Comparison of ENCODE assay signal across 8 cellular contexts in the genomic region with DNA sequence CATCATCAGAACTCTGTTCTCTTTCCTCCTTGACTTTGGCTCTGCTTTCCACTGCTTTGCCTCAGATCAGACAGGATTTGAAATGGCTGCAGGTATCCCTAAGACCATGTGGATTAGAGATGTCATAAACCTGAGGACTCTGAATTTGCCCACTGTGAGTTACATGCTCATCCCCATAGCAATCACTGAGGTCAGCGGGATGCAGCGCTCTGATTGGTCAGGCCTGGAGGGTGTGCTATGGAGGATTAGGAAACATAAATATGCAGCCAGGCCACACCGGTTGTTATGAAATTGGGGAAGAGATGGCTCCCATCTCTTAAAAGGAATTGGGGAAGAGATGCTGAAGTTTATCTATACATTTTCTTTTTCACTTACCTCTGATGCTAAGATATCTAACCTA.
DNase-seq lines count a peak whose midpoint lies in the region; ATAC-seq, FAIRE-seq and TF ChIP-seq lines count a peak whose summit lies in the region.

No MANE protein-coding gene starts in this region.

- CTCF ChIA-PET in A549 (lab: Yijun Ruan, JAX), result no interaction called here

- no peaks in the 10 kb centered on the region for H3K9me2 ChIP-seq in MM.1S (replicated peaks; ENCODE audit: insufficient read depth, low read length)

- H3K27ac ChIP-seq in A549 (no peak overlapping the region), MM.1S (ENCODE audit: low read length) (no peak overlapping the region), cardiac muscle cell (no peak overlapping the region)

- H3K4me3 ChIP-seq in A549 (no peak overlapping the region), MM.1S (ENCODE audit: low read length) (no peak overlapping the region), cardiac muscle cell (no peak overlapping the region)

- no peaks in the 10 kb centered on the region for H3K27me3 ChIP-seq in MM.1S (replicated peaks; ENCODE audit: insufficient read depth, low read length)
- no peaks in the 10 kb centered on the region for H3K27me3 ChIP-seq in cardiac muscle cell

- H3K9ac ChIP-seq in MM.1S (ENCODE audit: low read length), result no peak overlapping the region

- no peak overlapping the region for H3K4me2 ChIP-seq in A549
- no peak overlapping the region for H3K4me2 ChIP-seq in MM.1S (ENCODE audit: low read depth, low read length)

- no peak overlapping the region for H3K4me3 Mint-ChIP-seq in stimulated activated effector memory CD8-positive, alpha-beta T cell treated with anti-CD3 and anti-CD28 coated beads, Interleukin-12 subunit alpha, Interleukin-12 subunit beta, amount 100 ng/mL, for 72 hours

- no peak overlapping the region for H3K27ac Mint-ChIP-seq in stimulated activated effector memory CD8-positive, alpha-beta T cell treated with anti-CD3 and anti-CD28 coated beads, Interleukin-12 subunit alpha, Interleukin-12 subunit beta, amount 100 ng/mL, for 72 hours

- TF ChIP-seq POLR2A in A549 (IDR thresholded peaks at IDR 0.05; ENCODE audit: low read length), result no peak

- H3K9me3 ChIP-seq in A549 (no peaks in the 10 kb centered on the region), MM.1S (replicated peaks; ENCODE audit: insufficient read depth, low read length) (no peaks in the 10 kb centered on the region), cardiac muscle cell (ENCODE audit: low read depth) (no peaks in the 10 kb centered on the region)

- no peak overlapping the region for H2AFZ ChIP-seq in MM.1S (ENCODE audit: low read length)

- DNase-seq in A549 (ENCODE audit: low read depth in 1 of 2, low spot score in 1 of 2) (peak; percentile 3 to 63), MM.1S (peak; percentile 21), activated T-cell treated with anti-CD3 and anti-CD28 coated beads for 48 hours (ENCODE audit: low read depth) (peak; percentile 6), cardiac muscle cell (ENCODE audit: low read depth in 1 of 2, low spot score in 1 of 2) (peak; percentile 43 to 61), KG1 (lab: John Stamatoyannopoulos, UW) (no peak)
- peak; percentile 9 to 57 for DNase-seq in stimulated activated effector memory CD8-positive, alpha-beta T cell treated with anti-CD3 and anti-CD28 coated beads, Interleukin-12 subunit alpha, Interleukin-12 subunit beta, amount 100 ng/mL, for 72 hours (ENCODE audit: low spot score in 2 of 2)

- TF ChIP-seq RAD21 in A549 (conservative IDR thresholded peaks at IDR 0.05 in 1 of 2, IDR thresholded peaks at IDR 0.05 in 1 of 2), result no peak

- H4K20me1 ChIP-seq in MM.1S (ENCODE audit: insufficient read depth, low read length), result no peaks in the 10 kb centered on the region

- no peaks in the 10 kb centered on the region for H3K9me3 Mint-ChIP-seq in stimulated activated effector memory CD8-positive, alpha-beta T cell treated with anti-CD3 and anti-CD28 coated beads, Interleukin-12 subunit alpha, Interleukin-12 subunit beta, amount 100 ng/mL, for 72 hours

- POLR2A ChIA-PET in A549 (lab: Yijun Ruan, JAX), result no interaction called here

- no peak for TF ChIP-seq EP300 in A549 (IDR thresholded peaks at IDR 0.05)

- no peak for TF ChIP-seq CTCF in A549 (IDR thresholded peaks at IDR 0.05)
- no peak for TF ChIP-seq CTCF in MM.1S (IDR thresholded peaks at IDR 0.05; ENCODE audit: low read length)
- TF ChIP-seq CTCF in cardiac muscle cell (IDR thresholded peaks at IDR 0.05; ENCODE audit: low read depth, low read length), result no peak

- ATAC-seq in A549 (peak; percentile 86 to 99), GM18502 (IDR thresholded peaks at IDR 0.05; ENCODE audit: poor library complexity, unreplicated experiment) (peak; percentile 100), HG02588 (IDR thresholded peaks at IDR 0.05; ENCODE audit: unreplicated experiment) (peak; percentile 99)
- ATAC-seq in stimulated activated effector memory CD8-positive, alpha-beta T cell treated with anti-CD3 and anti-CD28 coated beads, Interleukin-12 subunit alpha, Interleukin-12 subunit beta, amount 100 ng/mL, for 72 hours, result peak; percentile 82

- no peaks in the 10 kb centered on the region for H3K36me3 Mint-ChIP-seq in stimulated activated effector memory CD8-positive, alpha-beta T cell treated with anti-CD3 and anti-CD28 coated beads, Interleukin-12 subunit alpha, Interleukin-12 subunit beta, amount 100 ng/mL, for 72 hours

- no peak for FAIRE-seq in A549 (lab: Jason Lieb, UNC)

- no peaks in the 10 kb centered on the region for H3F3A ChIP-seq in MM.1S (ENCODE audit: insufficient read depth, low read length)

- H3K4me1 Mint-ChIP-seq in stimulated activated effector memory CD8-positive, alpha-beta T cell treated with anti-CD3 and anti-CD28 coated beads, Interleukin-12 subunit alpha, Interleukin-12 subunit beta, amount 100 ng/mL, for 72 hours, result no peaks in the 10 kb centered on the region

- H3K79me2 ChIP-seq in MM.1S (ENCODE audit: low read length), result no peaks in the 10 kb centered on the region

- H3K36me3 ChIP-seq in MM.1S (replicated peaks; ENCODE audit: insufficient read depth, low read length), result no peaks in the 10 kb centered on the region
- no peaks in the 10 kb centered on the region for H3K36me3 ChIP-seq in cardiac muscle cell

- WGBS in A549 (ENCODE audit: missing lambda C conversion rate), result 57% methylated on average over 3 of the region's 3 CpGs

- no peaks in the 10 kb centered on the region for H3K4me1 ChIP-seq in A549
- H3K4me1 ChIP-seq in MM.1S (ENCODE audit: low read length), result no peaks in the 10 kb centered on the region
- H3K4me1 ChIP-seq in cardiac muscle cell (ENCODE audit: low read depth), result peaks cover 3% of the 10 kb centered on the region

TF ChIP-seq in A549, 52 proteins besides CTCF, POLR2A, EP300 and RAD21:
- TF ChIP-seq ESRRA (IDR thresholded peaks at IDR 0.05; ENCODE audit: borderline replicate concordance, low read length) (no peak), RFX5 (IDR thresholded peaks at IDR 0.05) (peak; percentile 97), EHF (CRISPR knock-in tag; IDR thresholded peaks at IDR 0.05) (no peak), SREBF2 (IDR thresholded peaks at IDR 0.05) (no peak)
